Comparison of ENCODE assay signal across 17 cellular contexts in genomic region chr14:31297112-31297511, GRCh38.
A peak's percentile ranks its signal among the peaks of the same experiment; 100 is the strongest.
DNase-seq lines count a peak whose midpoint lies in the region; ATAC-seq, FAIRE-seq and TF ChIP-seq lines count a peak whose summit lies in the region.
"Had no signal": no experiment of that assay in that cellular context is flagged by ENCODE, and none has a peak within 500 bp of the region (broad histone marks: within the 10 kb centered on the region; RNA-seq: fewer than 3 reads in every experiment).

No MANE protein-coding gene starts in this region.

- TF ChIP-seq POLR2A in GM12878 (IDR thresholded peaks at IDR 0.05; ENCODE audit: low read depth, low read length) (no peak), thyroid gland (IDR thresholded peaks at IDR 0.05) (no peak)

- H3K9ac ChIP-seq in GM12878 (ENCODE audit: control insufficient read depth, insufficient read depth, low read length) (no peak overlapping the region), mesenchymal stem cell (ENCODE audit: low read length) (no peak overlapping the region)
- H3K9ac ChIP-seq: KMS-11 had no signal

- no peaks in the 10 kb centered on the region for H3K79me2 ChIP-seq in GM12878 (ENCODE audit: control insufficient read depth, insufficient read depth, low read length)

- no peak overlapping the region for H2AK5ac ChIP-seq in mesenchymal stem cell (ENCODE audit: low read length, severe bottlenecking)

- no peak overlapping the region for H3K4ac ChIP-seq in mesenchymal stem cell (ENCODE audit: low read depth in 1 of 2, low read length in 2 of 2)

- no peak for FAIRE-seq in GM12878 (lab: Jason Lieb, UNC)
- FAIRE-seq: A204.1, G401.6 had no signal

- H3K36me3 ChIP-seq in HEK293 (ENCODE audit: control insufficient read depth in 2 of 2, insufficient read depth in 1 of 2, low read length in 2 of 2), result peaks cover 7 to 15% of the 10 kb centered on the region in 2 experiments
- H3K36me3 ChIP-seq in GM12878 (ENCODE audit: control insufficient read depth in 2 of 2, insufficient read depth in 2 of 2, low read length in 1 of 2), result no peaks in the 10 kb centered on the region
- peaks cover 0 to under 1% of the 10 kb centered on the region in 2 donors for H3K36me3 ChIP-seq in thyroid gland
- H3K36me3 ChIP-seq in mesenchymal stem cell (ENCODE audit: control insufficient read depth in 1 of 2, insufficient read depth in 2 of 2, low read depth in 1 of 2, low read length in 2 of 2), result peaks cover 7 to 60% of the 10 kb centered on the region in 2 experiments

- H3K27me3 ChIP-seq in GM12878 (replicated peaks in 1 of 2; ENCODE audit: control insufficient read depth in 2 of 2, insufficient read depth in 2 of 2, low read length in 1 of 2), result no peaks in the 10 kb centered on the region
- no peaks in the 10 kb centered on the region for H3K27me3 ChIP-seq in thyroid gland
- no peaks in the 10 kb centered on the region for H3K27me3 ChIP-seq in mesenchymal stem cell (ENCODE audit: control insufficient read depth in 1 of 2, insufficient read depth in 1 of 2, low read length in 2 of 2)
- H3K27me3 ChIP-seq: BE2C had no signal

- no peak overlapping the region for H3K14ac ChIP-seq in mesenchymal stem cell (ENCODE audit: low read length in 2 of 2)

- H3K18ac ChIP-seq in mesenchymal stem cell (ENCODE audit: low read depth in 1 of 2, low read length in 2 of 2), result no peak overlapping the region

- no TSS peak for BruUV-seq in GM12878 (replicated peaks; lab: Mats Ljungman, UMichigan)

- H2BK12ac ChIP-seq in mesenchymal stem cell (ENCODE audit: low read length in 2 of 2), result no peak overlapping the region

- H3K4me3 ChIP-seq in HEK293 (ENCODE audit: low read depth, low read length) (no peak overlapping the region), GM12878 (no peak overlapping the region), thyroid gland (replicated peaks in 1 of 3) (no peak overlapping the region), mesenchymal stem cell (ENCODE audit: insufficient read depth in 1 of 2, low read depth in 1 of 2, low read length in 2 of 2) (no peak overlapping the region)

- peaks cover 10% of the 10 kb centered on the region for H3K4me1 ChIP-seq in HEK293 (ENCODE audit: control insufficient read depth, insufficient read depth, low read length)
- peaks cover 14% of the 10 kb centered on the region for H3K4me1 ChIP-seq in GM12878 (ENCODE audit: control insufficient read depth, insufficient read depth, low read length)
- H3K4me1 ChIP-seq in thyroid gland, result peaks cover 16 to 32% of the 10 kb centered on the region in 2 donors
- H3K4me1 ChIP-seq in mesenchymal stem cell (ENCODE audit: control insufficient read depth, insufficient read depth, low read depth, low read length), result peaks cover 2% of the 10 kb centered on the region
- H3K4me1 ChIP-seq: BE2C had no signal

- H3K27ac ChIP-seq in HEK293 (ENCODE audit: extremely low read depth, low read depth, low read length) (no peak overlapping the region), GM12878 (ENCODE audit: control insufficient read depth, insufficient read depth) (peak overlapping the region; percentile 11; the same call in 1 of the 2 replicates), thyroid gland (peak overlapping the region in 2 of 3 donors; percentile 55 to 66), mesenchymal stem cell (ENCODE audit: low read length, poor library complexity, severe bottlenecking) (no peak overlapping the region)
- H3K27ac ChIP-seq: C4-2B, KMS-11 had no signal

- no peak overlapping the region for H3K23ac ChIP-seq in mesenchymal stem cell (ENCODE audit: low read length in 2 of 2)

- POLR2A ChIA-PET in HEK293 (lab: Yijun Ruan, JAX) (no interaction called here), GM12878 (lab: Charles Lee) (interaction anchor here (0.6 kb wide), 1 partner anchor 686 kb away, joined by 3 read pairs; no protein-coding TSS in a partner anchor)

- TF ChIP-seq RAD21 in GM12878 (IDR thresholded peaks at IDR 0.05; ENCODE audit: insufficient read depth, low read depth, low read length), result no peak

- H4K91ac ChIP-seq in mesenchymal stem cell (ENCODE audit: low read length), result no peak overlapping the region

- SMC1A ChIA-PET in GM12878 (lab: Charles Lee; ENCODE audit: uncharacterized antibody, unreplicated experiment), result interaction anchor here (0.8 to 1.4 kb wide), 2 partner anchors 8 to 24 kb away, joined by 3 to 4 read pairs; no protein-coding TSS in a partner anchor

- DNase-seq in GM12878 (ENCODE audit: low read depth, low spot score) (no peak), thyroid gland (peak; percentile 61 to 78), mesenchymal stem cell (no peak), DMS153 (lab: John Stamatoyannopoulos, UW) (no peak)
- no peak for DNase-seq in activated CD8-positive, alpha-beta memory T cell treated with anti-CD3 and anti-CD28 coated beads for 24 hours
- DNase-seq: BE2C; CD4-positive, alpha-beta memory T cell; DMS79 treated with DMSO at 0.1 percent for 48 hours; EL; GOT3; HCEC 1CT had no signal

- no peak for TF ChIP-seq EP300 in GM12878 (IDR thresholded peaks at IDR 0.05; ENCODE audit: borderline replicate concordance in 1 of 2, control insufficient read depth in 1 of 2, low read depth in 2 of 2, low read length in 2 of 2)

- H2BK120ac ChIP-seq in mesenchymal stem cell (ENCODE audit: low read depth, low read length), result no peak overlapping the region

- 89% methylated on average over 6 of the region's 6 CpGs for WGBS in GM12878 (ENCODE audit: insufficient coverage, insufficient replicate concordance, low lambda C conversion rate, missing lambda C conversion rate)
- WGBS in thyroid gland, 2 donors, result 55 to 59% methylated on average over 6 of the region's 6 CpGs
- WGBS in mesenchymal stem cell, result 93% methylated on average over 2 of the region's 6 CpGs

- ATAC-seq in GM18511 (IDR thresholded peaks at IDR 0.05; ENCODE audit: unreplicated experiment), result peak; percentile 11
- no peak for ATAC-seq in GM12878

- H3K9me3 ChIP-seq in HEK293 (ENCODE audit: control insufficient read depth, insufficient read depth, low read depth, low read length) (no peaks in the 10 kb centered on the region), GM12878 (replicated peaks; ENCODE audit: control insufficient read depth, insufficient read depth, low read length) (no peaks in the 10 kb centered on the region), thyroid gland (no peaks in the 10 kb centered on the region), mesenchymal stem cell (ENCODE audit: control insufficient read depth, low read length) (no peaks in the 10 kb centered on the region)
- H3K9me3 ChIP-seq: BE2C had no signal

- CTCF ChIA-PET in HEK293 (lab: Yijun Ruan, JAX), result interaction anchor here (0.6 to 0.7 kb wide), 2 partner anchors 19 to 317 kb away, joined by 3 read pairs; no protein-coding TSS in a partner anchor
- CTCF ChIA-PET in GM12878 (lab: Yijun Ruan, JAX), result interaction anchor here (0.6 to 1.5 kb wide), 2 partner anchors 58 to 89 kb away, joined by 3 to 4 read pairs; no protein-coding TSS in a partner anchor

- H3K4me2 ChIP-seq in GM12878 (ENCODE audit: control insufficient read depth, insufficient read depth) (peak overlapping the region; percentile 40; the same call in 1 of the 2 replicates), mesenchymal stem cell (ENCODE audit: low read length, poor library complexity, severe bottlenecking) (no peak overlapping the region)
- H3K4me2 ChIP-seq: KMS-11 had no signal

- TF ChIP-seq CTCF in HEK293 (tag by site-specific recombination; IDR thresholded peaks at IDR 0.05) (no peak), GM12878 (IDR thresholded peaks at IDR 0.05 in 2 of 3, conservative IDR thresholded peaks at IDR 0.05 in 1 of 3; ENCODE audit: control insufficient read depth in 2 of 3, extremely low read depth in 1 of 3, insufficient read depth in 1 of 3, low read depth in 3 of 3, low read length in 3 of 3) (no peak), thyroid gland (IDR thresholded peaks at IDR 0.05) (no peak)

- no peaks in the 10 kb centered on the region for H4K20me1 ChIP-seq in GM12878 (ENCODE audit: control insufficient read depth, insufficient read depth)

- intact Hi-C loops in GM12878 (cut with micrococcal nuclease; ENCODE audit: unreplicated experiment) (no loop called here), thyroid gland (cut with DNase I) (no loop called here)

- no peaks in the 10 kb centered on the region for H3K79me1 ChIP-seq in mesenchymal stem cell (replicated peaks; ENCODE audit: low read length, poor library complexity, severe bottlenecking)

- no peak overlapping the region for H4K8ac ChIP-seq in mesenchymal stem cell (ENCODE audit: low read length)

- H2BK15ac ChIP-seq in mesenchymal stem cell (ENCODE audit: low read depth, poor library complexity, severe bottlenecking), result no peak overlapping the region

- H2AFZ ChIP-seq in GM12878 (ENCODE audit: control insufficient read depth, low read depth, low read length) (no peak overlapping the region; the same call in 1 of the 2 replicates), mesenchymal stem cell (ENCODE audit: low read depth, low read length) (no peak overlapping the region)

- H2BK5ac ChIP-seq in mesenchymal stem cell (ENCODE audit: low read depth, low read length, poor library complexity, severe bottlenecking), result no peak overlapping the region

- in situ Hi-C loops in GM12878 (cut with MboI), result no loop called here

- RAD21 ChIA-PET in GM12878 (lab: Charles Lee; ENCODE audit: unreplicated experiment), result interaction anchor here (1.2 kb wide), 1 partner anchor 19 kb away, joined by 3 read pairs; no protein-coding TSS in a partner anchor

TF ChIP-seq in HEK293, 187 proteins besides CTCF, POLR2A, EP300 and RAD21 (continues in another document):
- TF ChIP-seq ZIC2 (tag by site-specific recombination; IDR thresholded peaks at IDR 0.05), result peak; percentile 97
- peak; percentile 94 for TF ChIP-seq OSR2 (tag by site-specific recombination; IDR thresholded peaks at IDR 0.05)
- TF ChIP-seq ZNF600 (tag by site-specific recombination; IDR thresholded peaks at IDR 0.05), result peak; percentile 56
- no peak for TF ChIP-seq ZFP37 (tag by site-specific recombination; IDR thresholded peaks at IDR 0.05)
- peak; percentile 82; the same call in 1 of the 2 replicates for TF ChIP-seq ZNF423 (tag by site-specific recombination; IDR thresholded peaks at IDR 0.05)
- no peak for TF ChIP-seq ZNF214 (tag by site-specific recombination; IDR thresholded peaks at IDR 0.05; ENCODE audit: borderline replicate concordance)

TF ChIP-seq in GM12878, 131 proteins besides CTCF, POLR2A, EP300 and RAD21:
- TF ChIP-seq IRF3 (IDR thresholded peaks at IDR 0.05), result no peak
- TF ChIP-seq FOXK2 (IDR thresholded peaks at IDR 0.05), result peak; percentile 48; the same call in 1 of the 2 replicates

Comparison
In these comparisons a context has a peak if more than half of its experiments do, and no peak if none do; other contexts are left out.
1. H3K27ac ChIP-seq: peak in GM12878 (single experiment) and thyroid gland (2 of 3); none in HEK293 (single experiment) and mesenchymal stem cell (single experiment).
2. DNase-seq: peak in thyroid gland (2 of 2); none in GM12878 (single experiment), mesenchymal stem cell (single experiment), DMS153 (single experiment) and activated CD8-positive, alpha-beta memory T cell treated with anti-CD3 and anti-CD28 coated beads for 24 hours (single experiment).